Comparison of ENCODE assay signal across 9 cellular contexts in the genomic region with DNA sequence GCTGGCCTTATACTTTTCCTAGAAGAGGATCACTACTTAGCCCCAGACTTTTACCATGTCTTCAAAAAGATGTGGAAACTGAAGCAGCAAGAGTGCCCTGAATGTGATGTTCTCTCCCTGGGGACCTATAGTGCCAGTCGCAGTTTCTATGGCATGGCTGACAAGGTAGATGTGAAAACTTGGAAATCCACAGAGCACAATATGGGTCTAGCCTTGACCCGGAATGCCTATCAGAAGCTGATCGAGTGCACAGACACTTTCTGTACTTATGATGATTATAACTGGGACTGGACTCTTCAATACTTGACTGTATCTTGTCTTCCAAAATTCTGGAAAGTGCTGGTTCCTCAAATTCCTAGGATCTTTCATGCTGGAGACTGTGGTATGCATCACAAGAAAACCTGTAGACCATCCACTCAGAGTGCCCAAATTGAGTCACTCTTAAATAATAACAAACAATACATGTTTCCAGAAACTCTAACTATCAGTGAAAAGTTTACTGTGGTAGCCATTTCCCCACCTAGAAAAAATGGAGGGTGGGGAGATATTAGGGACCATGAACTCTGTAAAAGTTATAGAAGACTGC. TPM values are rescaled to one million over a fixed set of nuclear protein-coding genes. Genes with fewer than 3 reads are reported as not detected.
DNase-seq lines count a peak whose midpoint lies in the region; ATAC-seq and TF ChIP-seq lines count a peak whose summit lies in the region.
"Had no signal": no experiment of that assay in that cellular context is flagged by ENCODE, and none has a peak within 500 bp of the region (broad histone marks: within the 10 kb centered on the region; RNA-seq: fewer than 3 reads in every experiment).

No MANE protein-coding gene starts in this region.

- H3K9me2 ChIP-seq in PC-3 (replicated peaks; ENCODE audit: low read length) = no peaks in the 10 kb centered on the region

- H3K4me2 ChIP-seq in PC-3 (ENCODE audit: low read length) = peak overlapping the region; percentile 96

- ATAC-seq in PC-3 = no peak
- ATAC-seq in HG02623 (IDR thresholded peaks at IDR 0.05; ENCODE audit: unreplicated experiment) = no peak
- ATAC-seq in GM21619 (IDR thresholded peaks at IDR 0.05; ENCODE audit: unreplicated experiment) = no peak

- H3K36me3 ChIP-seq in ES-I3 (ENCODE audit: insufficient read depth, low read length) (peaks cover 11% of the 10 kb centered on the region), PC-3 (ENCODE audit: low read depth, low read length) (peaks cover 17% of the 10 kb centered on the region), prostate gland (no peaks in the 10 kb centered on the region)

- H3F3A ChIP-seq in PC-3 (ENCODE audit: low read length, unreplicated experiment) = peaks cover 7% of the 10 kb centered on the region

- peaks cover 5% of the 10 kb centered on the region; the same call in 1 of the 2 replicates for H3K4me1 ChIP-seq in ES-I3 (ENCODE audit: insufficient read depth, low read length)
- peaks cover 45% of the 10 kb centered on the region for H3K4me1 ChIP-seq in PC-3 (ENCODE audit: insufficient read depth, low read length)
- H3K4me1 ChIP-seq in prostate gland (replicated peaks) = peaks cover 6% of the 10 kb centered on the region

- peak; percentile 39 for DNase-seq in PC-3
- no peak for DNase-seq in epithelial cell of prostate (ENCODE audit: low read depth, low spot score)
- DNase-seq in prostate gland (ENCODE audit: low spot score) = no peak
- DNase-seq in SW480 (ENCODE audit: low spot score) = no peak
- DNase-seq in amygdala (lab: John Stamatoyannopoulos, UW) = no peak
- DNase-seq: stimulated activated CD4-positive, alpha-beta T cell treated with anti-CD3 and anti-CD28 coated beads, Interleukin-2, amount 100 ng/mL, for 24 hours had no signal

- CTCF ChIA-PET in PC-3 (lab: Charles Lee) = interaction anchor here (1.4 kb wide), 1 partner anchor 12 kb away, joined by 6 read pairs; no protein-coding TSS in a partner anchor

- H2AFZ ChIP-seq in PC-3 (ENCODE audit: low read length) = peak overlapping the region; percentile 72; the same call in 1 of the 2 replicates

- 76% methylated on average over 3 of the region's 3 CpGs for WGBS in prostate gland

- BruUV-seq in PC-3 (replicated peaks; lab: Mats Ljungman, UMichigan) = TSS peak; percentile 58

- POLR2A ChIA-PET in PC-3 (lab: Charles Lee; ENCODE audit: unreplicated experiment) = no interaction called here

- H3K9me3 ChIP-seq in ES-I3 (ENCODE audit: control insufficient read depth, insufficient read depth, low read length) (no peaks in the 10 kb centered on the region), PC-3 (ENCODE audit: low read length) (no peaks in the 10 kb centered on the region), prostate gland (no peaks in the 10 kb centered on the region)

- no peaks in the 10 kb centered on the region for H3K27me3 ChIP-seq in PC-3 (ENCODE audit: low read length)
- no peaks in the 10 kb centered on the region for H3K27me3 ChIP-seq in prostate gland (replicated peaks; ENCODE audit: insufficient read depth)

- no peak for TF ChIP-seq CTCF in PC-3 (conservative IDR thresholded peaks at IDR 0.05; ENCODE audit: low read depth, low read length)
- TF ChIP-seq CTCF in prostate gland (IDR thresholded peaks at IDR 0.05) = no peak

- intact Hi-C loops in PC-3 (cut with micrococcal nuclease) = loop anchor here (5.0 kb wide), 1 partner anchor 70 kb away; a partner anchor contains a TSS
- intact Hi-C loops in prostate gland (cut with DNase I) = no loop called here

- H3K27ac ChIP-seq in PC-3 (ENCODE audit: low read length) (no peak overlapping the region), epithelial cell of prostate (peak overlapping the region; percentile 96), prostate gland (no peak overlapping the region)

- peaks cover 91% of the 10 kb centered on the region for H3K79me2 ChIP-seq in PC-3 (ENCODE audit: low read length)

- peaks cover 31% of the 10 kb centered on the region for H4K20me1 ChIP-seq in PC-3 (ENCODE audit: low read length)

- no peak for TF ChIP-seq POLR2A in prostate gland (IDR thresholded peaks at IDR 0.05)

- peak overlapping the region; percentile 100 for H3K9ac ChIP-seq in ES-I3 (ENCODE audit: low read depth, low read length)
- H3K9ac ChIP-seq in PC-3 (ENCODE audit: low read length) = peak overlapping the region; percentile 92

- peak overlapping the region; percentile 92 for H3K4me3 ChIP-seq in PC-3 (ENCODE audit: low read length)
- H3K4me3 ChIP-seq in prostate gland = peak overlapping the region; percentile 94 to 95

RNA-seq across cellular contexts. Expression of a gene that starts 1.5 kb away (rescaled TPM):
- total RNA-seq in PC-3 (2014; rRNA removed) = 39.5 and 51.4 TPM in 2 replicates
- total RNA-seq in prostate gland = 10 to 100 TPM; 34.7 to 69.0 TPM

RNA-seq across cellular contexts. Expression of a gene that starts 1.7 kb away (rescaled TPM):
- 408 and 411 TPM in 2 replicates for total RNA-seq in PC-3 (2014; rRNA removed)
- total RNA-seq in prostate gland = 100 to 1,000 TPM; 170 to 176 TPM

RNA-seq across cellular contexts. Expression of a gene that starts 12.9 kb away (rescaled TPM):
- total RNA-seq in PC-3 (2014; rRNA removed) = 23.2 and 31.3 TPM in 2 replicates
- 10 to 100 TPM; 11.2 to 11.9 TPM for total RNA-seq in prostate gland

RNA-seq across cellular contexts. Expression of a gene that starts 23.4 kb away (rescaled TPM):
- total RNA-seq in PC-3 (2014; rRNA removed) = 46.9 and 53.0 TPM in 2 replicates
- 1 to 10 TPM; 7.0 to 8.4 TPM for total RNA-seq in prostate gland

RNA-seq across cellular contexts. Expression of a gene that starts 35.9 kb away (rescaled TPM):
- total RNA-seq in PC-3 (2014; rRNA removed) (1,420 and 1,912 TPM in 2 replicates), prostate gland (1,000 to 10,000 TPM; 4,045 to 4,896 TPM)
